In the genomic region with DNA sequence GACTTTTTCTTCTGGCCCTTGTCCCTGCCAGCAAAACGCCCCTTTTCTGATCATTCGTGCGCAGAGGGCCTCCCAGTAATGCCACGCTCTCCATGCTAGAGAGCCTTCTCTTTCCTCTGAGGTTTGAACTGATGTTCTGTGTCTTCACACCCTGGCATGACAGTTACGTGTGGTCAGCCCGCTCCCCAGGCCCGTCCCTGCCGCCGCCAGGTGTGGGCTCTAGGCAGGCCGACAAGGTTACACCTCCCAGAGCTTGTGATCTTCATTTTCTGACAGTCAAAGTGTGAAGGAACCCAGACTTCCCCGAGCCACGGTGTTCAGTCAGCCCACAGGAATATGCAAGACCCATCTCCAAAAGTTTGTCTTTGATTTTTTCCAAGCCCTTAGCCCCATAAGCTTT, we compare ENCODE assay signal across 19 cellular contexts.
"Had no signal": no experiment of that assay in that cellular context is flagged by ENCODE, and none has a peak within 500 bp of the region (broad histone marks: within the 10 kb centered on the region; RNA-seq: fewer than 3 reads in every experiment).

No MANE protein-coding gene starts in this region.

- H3K4me1 ChIP-seq: foreskin keratinocyte, uterus had no signal

- H3K4me3 Mint-ChIP-seq: activated naive CD4-positive, alpha-beta T cell treated with anti-CD3 and anti-CD28 coated beads for 36 hours; activated T-cell treated with anti-CD3 and anti-CD28 coated beads, Interleukin-2, amount 50 U/mL, for 4 hours; dendritic cell treated with granulocyte-macrophage colony-stimulating factor and Interleukin-4, amounts not matched to agents 40 ng/mL and 50 ng/mL, for 4 days; neural progenitor cell; stimulated activated naive B cell treated with anti-CD40 and anti-IgM and Interleukin-4, amounts not matched to agents 10 μg/mL and 1 μg/mL and 100 μg/mL, for 72 hours had no signal

- H3K9ac ChIP-seq: neural progenitor cell had no signal

- H3K4me3 ChIP-seq: cardiac muscle cell, left ventricle myocardium inferior, neural progenitor cell, sigmoid colon, smooth muscle cell, uterus had no signal

- H3K27me3 Mint-ChIP-seq: dendritic cell treated with granulocyte-macrophage colony-stimulating factor and Interleukin-4, amounts not matched to agents 40 ng/mL and 50 ng/mL, for 4 days; stimulated activated naive B cell treated with anti-CD40 and anti-IgM and Interleukin-4, amounts not matched to agents 10 μg/mL and 1 μg/mL and 100 μg/mL, for 72 hours had no signal

- H2AFZ ChIP-seq: neural progenitor cell had no signal

- H3K27ac ChIP-seq: cardiac muscle cell, foreskin keratinocyte, left ventricle myocardium inferior, neural progenitor cell, sigmoid colon, uterus had no signal

- H3K27me3 ChIP-seq: cardiac muscle cell, foreskin keratinocyte, neural progenitor cell, sigmoid colon, uterus had no signal

- H3K4me1 Mint-ChIP-seq: stimulated activated naive B cell treated with anti-CD40 and anti-IgM and Interleukin-4, amounts not matched to agents 10 μg/mL and 1 μg/mL and 100 μg/mL, for 72 hours had no signal

- H3K36me3 ChIP-seq: neural progenitor cell, uterus had no signal

- H3K36me3 Mint-ChIP-seq: stimulated activated naive B cell treated with anti-CD40 and anti-IgM and Interleukin-4, amounts not matched to agents 10 μg/mL and 1 μg/mL and 100 μg/mL, for 72 hours had no signal

- H3K4me2 ChIP-seq: neural progenitor cell, smooth muscle cell had no signal

- ATAC-seq: activated T-cell treated with anti-CD3 and anti-CD28 coated beads, Interleukin-2, amount 50 U/mL, for 4 hours; foreskin keratinocyte; stimulated activated naive B cell treated with anti-CD40 and anti-IgM and Interleukin-4, amounts not matched to agents 10 μg/mL and 1 μg/mL and 100 μg/mL, for 72 hours had no signal

- DNase-seq: activated CD4-positive, alpha-beta T cell treated with anti-CD3 and anti-CD28 coated beads, Interleukin-2, amount 50 U/mL, for 48 hours; activated CD8-positive, alpha-beta memory T cell treated with anti-CD3 and anti-CD28 coated beads, Interleukin-2, amount 50 U/mL, for 48 hours; activated naive CD4-positive, alpha-beta T cell treated with anti-CD3 and anti-CD28 coated beads for 36 hours; activated T-cell treated with anti-CD3 and anti-CD28 coated beads, Interleukin-2, amount 50 U/mL, for 4 hours; effector CD4-positive, alpha-beta T cell; foreskin keratinocyte; kidney glomerular epithelial cell; left ventricle myocardium inferior; mammary epithelial cell; sigmoid colon; stimulated activated CD4-positive, alpha-beta T cell treated with anti-CD3 and anti-CD28 coated beads, Interleukin-15, amount 100 ng/mL, for 24 hours; stimulated activated naive B cell treated with anti-CD40 and anti-IgM and Interleukin-4, amounts not matched to agents 10 μg/mL and 1 μg/mL and 100 μg/mL, for 72 hours; T-helper 2 cell; trophoblast cell; uterus had no signal

- H3K9me3 ChIP-seq: left ventricle myocardium inferior, sigmoid colon, uterus had no signal

- H3K9me3 Mint-ChIP-seq: activated naive CD4-positive, alpha-beta T cell treated with anti-CD3 and anti-CD28 coated beads for 36 hours; activated T-cell treated with anti-CD3 and anti-CD28 coated beads, Interleukin-2, amount 50 U/mL, for 4 hours; dendritic cell treated with granulocyte-macrophage colony-stimulating factor and Interleukin-4, amounts not matched to agents 40 ng/mL and 50 ng/mL, for 4 days; neural progenitor cell; stimulated activated naive B cell treated with anti-CD40 and anti-IgM and Interleukin-4, amounts not matched to agents 10 μg/mL and 1 μg/mL and 100 μg/mL, for 72 hours had no signal

- H3K27ac Mint-ChIP-seq: activated naive CD4-positive, alpha-beta T cell treated with anti-CD3 and anti-CD28 coated beads for 36 hours; dendritic cell treated with granulocyte-macrophage colony-stimulating factor and Interleukin-4, amounts not matched to agents 40 ng/mL and 50 ng/mL, for 4 days; neural progenitor cell; stimulated activated naive B cell treated with anti-CD40 and anti-IgM and Interleukin-4, amounts not matched to agents 10 μg/mL and 1 μg/mL and 100 μg/mL, for 72 hours had no signal
